ENCODE assay signal across 11 cellular contexts in the genomic region with DNA sequence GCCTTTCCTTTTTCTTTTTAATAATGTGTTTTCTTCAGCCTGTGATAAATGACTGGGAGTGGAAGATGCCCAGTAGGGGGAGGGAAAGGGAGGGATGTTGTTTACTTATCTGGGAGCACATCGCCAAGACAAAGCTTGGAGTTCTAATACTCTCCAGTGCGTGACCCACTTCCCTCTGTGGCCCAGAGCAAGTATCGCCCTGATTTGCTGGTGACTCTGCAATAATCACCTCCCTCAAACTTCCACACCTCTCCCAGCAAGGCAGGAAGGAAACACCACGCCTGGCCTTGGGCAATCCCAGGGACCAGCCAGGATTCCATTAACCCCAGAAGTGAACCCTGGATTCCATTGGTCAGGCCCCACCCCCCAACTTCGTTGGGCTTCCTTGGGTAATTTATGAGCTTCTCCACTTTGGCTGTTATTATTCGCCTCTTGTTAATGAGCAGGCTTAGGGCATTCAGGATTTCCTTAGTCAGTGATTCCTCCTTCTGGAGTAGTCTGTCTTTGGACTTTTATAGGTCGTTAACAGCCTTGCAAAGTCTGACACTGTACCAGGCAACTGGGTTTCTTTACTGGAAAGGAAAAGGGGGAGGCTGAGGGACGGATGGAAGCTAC. TPM values are rescaled to one million over a fixed set of nuclear protein-coding genes. Genes with fewer than 3 reads are reported as not detected.
DNase-seq lines count a peak whose midpoint lies in the region; ATAC-seq, FAIRE-seq and TF ChIP-seq lines count a peak whose summit lies in the region.
"Had no signal": no experiment of that assay in that cellular context is flagged by ENCODE, and none has a peak within 500 bp of the region (broad histone marks: within the 10 kb centered on the region; RNA-seq: fewer than 3 reads in every experiment).

No MANE protein-coding gene starts in this region.

- H3K27me3 ChIP-seq in A673 (replicated peaks; ENCODE audit: insufficient read depth, low read depth, low read length, poor library complexity) (no peaks in the 10 kb centered on the region), endothelial cell of umbilical vein (ENCODE audit: control insufficient read depth in 2 of 2, insufficient read depth in 2 of 2, low read length in 2 of 2) (peaks cover 3 to 7% of the 10 kb centered on the region in 2 experiments)

- H3K4me3 ChIP-seq in A673 (ENCODE audit: low read depth, low read length, poor library complexity, severe bottlenecking) = no peak overlapping the region
- no peak overlapping the region for H3K4me3 ChIP-seq in endothelial cell of umbilical vein (replicated peaks in 1 of 3; ENCODE audit: insufficient read depth in 1 of 3, low read depth in 1 of 3, low read length in 3 of 3)

- no peak for TF ChIP-seq CTCF in A673 (conservative IDR thresholded peaks at IDR 0.05; ENCODE audit: low read depth, low read length)
- no peak for TF ChIP-seq CTCF in endothelial cell of umbilical vein (IDR thresholded peaks at IDR 0.05; ENCODE audit: extremely low read depth in 1 of 2, insufficient read depth in 1 of 2, low read depth in 1 of 2, low read length in 2 of 2)
- no peak for TF ChIP-seq CTCF in nephron (IDR thresholded peaks at IDR 0.05; ENCODE audit: unreplicated experiment in 3 of 3)

- H3K27ac Mint-ChIP-seq in nephron = peak overlapping the region; percentile 63 to 92 (median 87)

- H3K4me1 ChIP-seq in A673 (ENCODE audit: insufficient read depth, low read length, poor library complexity, severe bottlenecking) (peaks cover 23% of the 10 kb centered on the region), endothelial cell of umbilical vein (ENCODE audit: control insufficient read depth, extremely low read depth, insufficient read depth, low read length) (peaks cover 17% of the 10 kb centered on the region)

- POLR2A ChIA-PET in A673 (lab: Charles Lee; ENCODE audit: low non-redundant PET) (interaction anchor here (0.5 kb wide), 1 partner anchor 1512 kb away, joined by 7 read pairs; no protein-coding TSS in a partner anchor), endothelial cell of umbilical vein (lab: Charles Lee) (no interaction called here)

- no peaks in the 10 kb centered on the region for H3K79me2 ChIP-seq in endothelial cell of umbilical vein (ENCODE audit: control insufficient read depth, insufficient read depth, low read length)

- no peak overlapping the region for H3K9ac ChIP-seq in endothelial cell of umbilical vein (replicated peaks; ENCODE audit: extremely low read depth, insufficient read depth, low read length)

- H3K9me3 ChIP-seq in A673 (ENCODE audit: low read depth, low read length, poor library complexity, severe bottlenecking) (no peaks in the 10 kb centered on the region), endothelial cell of umbilical vein (replicated peaks; ENCODE audit: control insufficient read depth, insufficient read depth, low read length) (no peaks in the 10 kb centered on the region)

- no peak for TF ChIP-seq POLR2A in endothelial cell of umbilical vein (IDR thresholded peaks at IDR 0.05; ENCODE audit: low read depth, low read length)

- no peak for ATAC-seq in GM19328 (IDR thresholded peaks at IDR 0.05; ENCODE audit: unreplicated experiment)

- peaks cover 27% of the 10 kb centered on the region for H3K27me3 Mint-ChIP-seq in nephron (ENCODE audit: low read depth)

- H4K20me1 ChIP-seq in endothelial cell of umbilical vein (replicated peaks; ENCODE audit: control insufficient read depth, extremely low read depth, insufficient read depth, low read length) = no peaks in the 10 kb centered on the region

- dilution Hi-C loops in endothelial cell of umbilical vein (cut with MboI; ENCODE audit: extremely low pct_ligation_motif_present, low sequenced_read_pairs) = no loop called here

- peak overlapping the region; percentile 25 for H2AFZ ChIP-seq in endothelial cell of umbilical vein (ENCODE audit: low read depth, low read length)

- H3K4me3 Mint-ChIP-seq in nephron = peak overlapping the region in 1 of 3 experiments; percentile 20

- peaks cover 21% of the 10 kb centered on the region for H3K4me1 Mint-ChIP-seq in nephron

- peak overlapping the region; percentile 23 for H3K4me2 ChIP-seq in endothelial cell of umbilical vein (ENCODE audit: insufficient read depth, low read length)

- CTCF ChIA-PET in A673 (lab: Charles Lee) = no interaction called here
- CTCF ChIA-PET in endothelial cell of umbilical vein (lab: Charles Lee) = interaction anchor here (0.8 to 1.5 kb wide), 7 partner anchors 11 to 97 kb away, joined by 3 to 9 read pairs (median 3); no protein-coding TSS in a partner anchor

- BruUV-seq in A673 (replicated peaks; lab: Mats Ljungman, UMichigan) = no TSS peak
- BruUV-seq in endothelial cell of umbilical vein (replicated peaks; lab: Mats Ljungman, UMichigan) = no TSS peak

- intact Hi-C loops in A673 (cut with micrococcal nuclease; ENCODE audit: unreplicated experiment) = no loop called here
- intact Hi-C loops in endothelial cell of umbilical vein (cut with micrococcal nuclease) = no loop called here

- H3K36me3 ChIP-seq in A673 (ENCODE audit: insufficient read depth, low read length, poor library complexity, severe bottlenecking) (no peaks in the 10 kb centered on the region), endothelial cell of umbilical vein (ENCODE audit: control insufficient read depth in 2 of 2, extremely low read depth in 1 of 2, insufficient read depth in 2 of 2, low read length in 2 of 2) (no peaks in the 10 kb centered on the region)

- DNase-seq in A673 (ENCODE audit: low spot score) (peak; percentile 51), HT1080 (ENCODE audit: low read depth) (peak; percentile 74), endothelial cell of umbilical vein (ENCODE audit: low read depth, low spot score) (peak; percentile 69), medulla oblongata (ENCODE audit: extremely low spot score) (no peak), RKO (ENCODE audit: low spot score) (no peak)
- no peak for DNase-seq in effector CD4-positive, alpha-beta T cell
- DNase-seq: activated CD4-positive, CD25-positive, alpha-beta regulatory T cell; cortex of kidney had no signal

- no peaks in the 10 kb centered on the region for H3K9me1 ChIP-seq in endothelial cell of umbilical vein (replicated peaks; ENCODE audit: control insufficient read depth, extremely low read depth, insufficient read depth, low read length)

- no peak for FAIRE-seq in endothelial cell of umbilical vein (lab: Jason Lieb, UNC)

- H3K27ac ChIP-seq in A673 (ENCODE audit: low read depth, low read length, poor library complexity, severe bottlenecking) = peak overlapping the region; percentile 9
- H3K27ac ChIP-seq in endothelial cell of umbilical vein (ENCODE audit: insufficient read depth, low read depth, low read length) = peak overlapping the region; percentile 0

- no peaks in the 10 kb centered on the region for H3K9me3 Mint-ChIP-seq in nephron

- H3K36me3 Mint-ChIP-seq in nephron (ENCODE audit: low read depth) = no peaks in the 10 kb centered on the region

TF ChIP-seq in endothelial cell of umbilical vein, 7 proteins besides CTCF, POLR2A, EP300 and RAD21:
- TF ChIP-seq POLR2AphosphoS5 (IDR thresholded peaks at IDR 0.05; ENCODE audit: insufficient read depth, low read depth, low read length) (no peak), GATA2 (IDR thresholded peaks at IDR 0.05; ENCODE audit: insufficient read depth, insufficient read length, low read depth, low read length) (peak; percentile 18)
TF ChIP-seq in endothelial cell of umbilical vein: peak in this region for 1.

RNA-seq across cellular contexts. Expression of a gene that starts 24.3 kb away (rescaled TPM):
- total RNA-seq in A673 (2021) (0.20 TPM in 1 of 2 replicates, not detected in the other), endothelial cell of umbilical vein (not detected in 2 replicates)
- total RNA-seq in HT1080 (2014; rRNA removed; shearing (Covaris generic)) = 0.03 and 0.23 TPM in 2 replicates
- polyA plus RNA-seq in HT1080 (2015; cell fraction: cytosol; rRNA removed) = 0.09 and 0.17 TPM in 2 replicates
- polyA plus RNA-seq in HT1080 (2015; cell fraction: nucleus; rRNA removed) = 0.22 and 0.34 TPM in 2 replicates
- not detected in 2 replicates for polyA plus RNA-seq in endothelial cell of umbilical vein
- polyA plus RNA-seq in endothelial cell of umbilical vein (2011; cell fraction: cytosol; rRNA removed) = not detected in 2 replicates
- not detected in 2 replicates for polyA plus RNA-seq in endothelial cell of umbilical vein (2011; cell fraction: nucleus; rRNA removed)
- polyA plus RNA-seq in endothelial cell of umbilical vein (2012) = not detected in 2 replicates
- polyA minus RNA-seq in endothelial cell of umbilical vein = not detected in 2 replicates
- not detected for polyA minus RNA-seq in endothelial cell of umbilical vein (2011; cell fraction: cytosol; rRNA and poly(A)+ RNA removed)
- not detected in 2 replicates for polyA minus RNA-seq in endothelial cell of umbilical vein (2011; cell fraction: nucleus; rRNA and poly(A)+ RNA removed)
- total RNA-seq: pulmonary artery endothelial cell had no signal

Comparison
In these comparisons a context has a peak if more than half of its experiments do, and no peak if none do; other contexts are left out.
1. DNase-seq: peak in A673 (single experiment), HT1080 (single experiment) and endothelial cell of umbilical vein (single experiment); none in medulla oblongata (single experiment), RKO (single experiment) and effector CD4-positive, alpha-beta T cell (single experiment).